Comparison of ENCODE assay signal across 22 cellular contexts in genomic region chr22:49780281-49780991, GRCh38. TPM values are rescaled to one million over a fixed set of nuclear protein-coding genes. Genes with fewer than 3 reads are reported as not detected.
DNase-seq lines count a peak whose midpoint lies in the region; ATAC-seq lines count a peak whose summit lies in the region.
"Had no signal": no experiment of that assay in that cellular context is flagged by ENCODE, and none has a peak within 500 bp of the region (broad histone marks: within the 10 kb centered on the region; RNA-seq: fewer than 3 reads in every experiment).

No MANE protein-coding gene starts in this region.

- intact Hi-C loops in Right ventricle myocardium superior (cut with DNase I) (loop anchor here (10.0 kb wide), 1 partner anchor 134 kb away; the partner anchor contains the start of genes ALG12 and CRELD2), cardiac septum (cut with DNase I) (no loop called here)

- DNase-seq in Right ventricle myocardium superior: no peak
- no peak for DNase-seq in cardiac septum (ENCODE audit: low spot score)
- DNase-seq in stimulated activated effector memory CD8-positive, alpha-beta T cell treated with anti-CD3 and anti-CD28 coated beads, Interleukin-12 subunit alpha, Interleukin-12 subunit beta, amount 100 ng/mL, for 72 hours (ENCODE audit: low spot score in 2 of 2): no peak
- DNase-seq in NCI-H2171 (lab: John Stamatoyannopoulos, UW): no peak
- no peak for DNase-seq in NCI-H146 treated with DMSO at 0.1 percent for 48 hours (lab: John Stamatoyannopoulos, UW; ENCODE audit: unreplicated experiment)
- DNase-seq: activated CD8-positive, alpha-beta memory T cell treated with anti-CD3 and anti-CD28 coated beads, Interleukin-2, amount 50 U/mL, for 4 hours; activated naive CD4-positive, alpha-beta T cell; KG1; kidney glomerular epithelial cell; NCI-H1105 treated with DMSO at 0.1 percent for 48 hours; SIG-M5; stimulated activated CD4-positive, alpha-beta T cell treated with anti-CD3 and anti-CD28 coated beads, Interleukin-15, amount 100 ng/mL, for 24 hours had no signal

- H3K36me3 ChIP-seq in mesodermal cell (ENCODE audit: control insufficient read depth, insufficient read depth, low read length): peaks cover 79% of the 10 kb centered on the region

- no peak overlapping the region for H3K4me3 Mint-ChIP-seq in stimulated activated effector memory CD8-positive, alpha-beta T cell treated with anti-CD3 and anti-CD28 coated beads, Interleukin-12 subunit alpha, Interleukin-12 subunit beta, amount 100 ng/mL, for 72 hours
- H3K4me3 Mint-ChIP-seq: CD8-positive, alpha-beta T cell; stimulated activated naive CD8-positive, alpha-beta T cell treated with anti-CD3 and anti-CD28 coated beads, Interleukin-15, Interleukin-2, amounts not matched to agents 100 ng/mL and 50 ng/mL, for 24 hours had no signal

- H3K9me3 ChIP-seq in mesodermal cell (ENCODE audit: control insufficient read depth, low read length): no peaks in the 10 kb centered on the region
- H3K9me3 ChIP-seq: esophagus muscularis mucosa, mucosa of descending colon had no signal

- H3K4me1 Mint-ChIP-seq in stimulated activated effector memory CD8-positive, alpha-beta T cell treated with anti-CD3 and anti-CD28 coated beads, Interleukin-12 subunit alpha, Interleukin-12 subunit beta, amount 100 ng/mL, for 72 hours: peaks cover 32% of the 10 kb centered on the region

- peak overlapping the region; percentile 14 for H3K27ac Mint-ChIP-seq in stimulated activated effector memory CD8-positive, alpha-beta T cell treated with anti-CD3 and anti-CD28 coated beads, Interleukin-12 subunit alpha, Interleukin-12 subunit beta, amount 100 ng/mL, for 72 hours
- H3K27ac Mint-ChIP-seq: CD8-positive, alpha-beta T cell; stimulated activated naive CD8-positive, alpha-beta T cell treated with anti-CD3 and anti-CD28 coated beads, Interleukin-15, Interleukin-2, amounts not matched to agents 100 ng/mL and 50 ng/mL, for 24 hours had no signal

- H3K4me1 ChIP-seq in mesodermal cell (ENCODE audit: control insufficient read depth, insufficient read depth, low read length, poor library complexity, severe bottlenecking): peaks cover 12% of the 10 kb centered on the region

- H3K36me3 Mint-ChIP-seq in stimulated activated effector memory CD8-positive, alpha-beta T cell treated with anti-CD3 and anti-CD28 coated beads, Interleukin-12 subunit alpha, Interleukin-12 subunit beta, amount 100 ng/mL, for 72 hours: peaks cover 73% of the 10 kb centered on the region

- ATAC-seq in Right ventricle myocardium superior (ENCODE audit: poor library complexity) (peak; percentile 3), GM19023 (IDR thresholded peaks at IDR 0.05; ENCODE audit: unreplicated experiment) (no peak)
- no peak for ATAC-seq in stimulated activated effector memory CD8-positive, alpha-beta T cell treated with anti-CD3 and anti-CD28 coated beads, Interleukin-12 subunit alpha, Interleukin-12 subunit beta, amount 100 ng/mL, for 72 hours
- ATAC-seq: CD8-positive, alpha-beta T cell; mucosa of descending colon had no signal

- 97% methylated on average over 20 to 22 of the region's 22 CpGs for WGBS in mesodermal cell (ENCODE audit: insufficient coverage in 2 of 2), 2 experiments

- H3K27ac ChIP-seq in cingulate gyrus (ENCODE audit: low read depth, low read length): peak overlapping the region; percentile 39
- peak overlapping the region; percentile 5 for H3K27ac ChIP-seq in mesodermal cell (ENCODE audit: low read depth, low read length, severe bottlenecking)
- H3K27ac ChIP-seq: esophagus muscularis mucosa, hepatocyte, HL-60 had no signal

- no peaks in the 10 kb centered on the region for H3K9me3 Mint-ChIP-seq in stimulated activated effector memory CD8-positive, alpha-beta T cell treated with anti-CD3 and anti-CD28 coated beads, Interleukin-12 subunit alpha, Interleukin-12 subunit beta, amount 100 ng/mL, for 72 hours
- H3K9me3 Mint-ChIP-seq: CD8-positive, alpha-beta T cell; stimulated activated naive CD8-positive, alpha-beta T cell treated with anti-CD3 and anti-CD28 coated beads, Interleukin-15, Interleukin-2, amounts not matched to agents 100 ng/mL and 50 ng/mL, for 24 hours had no signal

- H3K4me3 ChIP-seq in mesodermal cell (ENCODE audit: extremely low read depth, insufficient read depth, low read length, poor library complexity, severe bottlenecking): no peak overlapping the region
- H3K4me3 ChIP-seq: dorsolateral prefrontal cortex, esophagus muscularis mucosa, hepatocyte, mucosa of descending colon had no signal

RNA-seq across cellular contexts. Expression of gene BRD1, which starts 47.2 kb away (rescaled TPM):
- total RNA-seq in Right ventricle myocardium superior (15.9 TPM), cardiac septum (18.0 TPM)
- polyA plus RNA-seq in mesodermal cell (2013, experiment 1 of 2): 23.8 TPM
- polyA plus RNA-seq in mesodermal cell (2013, experiment 2 of 2): 22.8 TPM
